18 cellular contexts compared by ENCODE assay signal in the genomic region with DNA sequence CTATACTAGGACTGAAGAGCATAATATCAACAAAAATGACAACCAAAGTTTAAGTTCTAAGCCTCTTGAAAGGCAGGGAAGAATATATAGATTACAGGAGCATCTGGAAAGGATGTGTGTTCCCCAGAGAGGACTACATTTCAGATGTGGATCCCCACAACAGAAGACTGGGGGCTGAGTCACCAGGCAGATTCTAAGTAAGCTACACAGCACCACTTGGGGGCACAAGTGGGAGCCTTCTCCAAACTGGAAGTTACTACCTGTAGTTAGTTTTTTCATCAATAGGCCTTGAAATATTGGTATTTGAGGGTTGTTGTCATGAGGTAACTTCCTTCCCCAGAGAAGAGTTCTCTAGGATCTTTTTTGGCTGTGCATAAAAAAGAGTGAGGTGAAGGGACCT.
"Had no signal": no experiment of that assay in that cellular context is flagged by ENCODE, and none has a peak within 500 bp of the region (broad histone marks: within the 10 kb centered on the region; RNA-seq: fewer than 3 reads in every experiment).

No MANE protein-coding gene starts in this region.

- H3K36me3 Mint-ChIP-seq: activated naive CD8-positive, alpha-beta T cell; brain; natural killer cell; stimulated activated naive B cell treated with anti-CD40 and anti-IgM and Interleukin-4, amounts not matched to agents 10 μg/mL and 1 μg/mL and 100 μg/mL, for 72 hours had no signal

- H3K9me3 Mint-ChIP-seq: activated CD4-positive, alpha-beta T cell treated with anti-CD3 and anti-CD28 coated beads, Interleukin-2, amount 10 ng/mL, durations not matched to agents 7 days and 5 days; brain; dendritic cell treated with granulocyte-macrophage colony-stimulating factor and Interleukin-4, amounts not matched to agents 40 ng/mL and 50 ng/mL, for 4 days; effector memory CD8-positive, alpha-beta T cell; natural killer cell; stimulated activated naive B cell treated with anti-CD40 and anti-IgM and Interleukin-4, amounts not matched to agents 10 μg/mL and 1 μg/mL and 100 μg/mL, for 72 hours had no signal

- DNase-seq: activated CD4-positive, alpha-beta T cell treated with anti-CD3 and anti-CD28 coated beads, Interleukin-2, amount 10 ng/mL, durations not matched to agents 7 days and 5 days; activated T-cell treated with anti-CD3 and anti-CD28 coated beads, Interleukin-2, amount 50 U/mL, for 1 hour; amygdala; cerebellar nuclear complex; effector memory CD8-positive, alpha-beta T cell; erythroblast; hippocampal formation; mammary epithelial cell; natural killer cell; right cardiac atrium; small intestine; stimulated activated naive B cell treated with anti-CD40 and anti-IgM and Interleukin-4, amounts not matched to agents 10 μg/mL and 1 μg/mL and 100 μg/mL, for 72 hours; T-helper 9 cell; trophoblast cell had no signal

- H3K27me3 Mint-ChIP-seq: activated CD4-positive, alpha-beta T cell treated with anti-CD3 and anti-CD28 coated beads, Interleukin-2, amount 10 ng/mL, durations not matched to agents 7 days and 5 days; activated naive CD8-positive, alpha-beta T cell; brain; dendritic cell treated with granulocyte-macrophage colony-stimulating factor and Interleukin-4, amounts not matched to agents 40 ng/mL and 50 ng/mL, for 4 days; stimulated activated naive B cell treated with anti-CD40 and anti-IgM and Interleukin-4, amounts not matched to agents 10 μg/mL and 1 μg/mL and 100 μg/mL, for 72 hours had no signal

- H3K4me3 Mint-ChIP-seq: activated CD4-positive, alpha-beta T cell treated with anti-CD3 and anti-CD28 coated beads, Interleukin-2, amount 10 ng/mL, durations not matched to agents 7 days and 5 days; activated naive CD8-positive, alpha-beta T cell; brain; dendritic cell treated with granulocyte-macrophage colony-stimulating factor and Interleukin-4, amounts not matched to agents 40 ng/mL and 50 ng/mL, for 4 days; effector memory CD8-positive, alpha-beta T cell; natural killer cell; stimulated activated naive B cell treated with anti-CD40 and anti-IgM and Interleukin-4, amounts not matched to agents 10 μg/mL and 1 μg/mL and 100 μg/mL, for 72 hours had no signal

- ATAC-seq: effector memory CD8-positive, alpha-beta T cell; natural killer cell; right cardiac atrium; stimulated activated naive B cell treated with anti-CD40 and anti-IgM and Interleukin-4, amounts not matched to agents 10 μg/mL and 1 μg/mL and 100 μg/mL, for 72 hours had no signal

- H3K27ac Mint-ChIP-seq: activated CD4-positive, alpha-beta T cell treated with anti-CD3 and anti-CD28 coated beads, Interleukin-2, amount 10 ng/mL, durations not matched to agents 7 days and 5 days; activated naive CD8-positive, alpha-beta T cell; brain; dendritic cell treated with granulocyte-macrophage colony-stimulating factor and Interleukin-4, amounts not matched to agents 40 ng/mL and 50 ng/mL, for 4 days; effector memory CD8-positive, alpha-beta T cell; natural killer cell; stimulated activated naive B cell treated with anti-CD40 and anti-IgM and Interleukin-4, amounts not matched to agents 10 μg/mL and 1 μg/mL and 100 μg/mL, for 72 hours had no signal

- H3K4me1 Mint-ChIP-seq: brain; natural killer cell; stimulated activated naive B cell treated with anti-CD40 and anti-IgM and Interleukin-4, amounts not matched to agents 10 μg/mL and 1 μg/mL and 100 μg/mL, for 72 hours had no signal

- H3K27ac ChIP-seq: VCaP had no signal
